Comparison of ENCODE assay signal across 29 cellular contexts in genomic region chr1:205251576-205251975, GRCh38. TPM values are rescaled to one million over a fixed set of nuclear protein-coding genes. Genes with fewer than 3 reads are reported as not detected.
DNase-seq lines count a peak whose midpoint lies in the region; ATAC-seq, FAIRE-seq and TF ChIP-seq lines count a peak whose summit lies in the region.
"Had no signal": no experiment of that assay in that cellular context is flagged by ENCODE, and none has a peak within 500 bp of the region (broad histone marks: within the 10 kb centered on the region; RNA-seq: fewer than 3 reads in every experiment).

No MANE protein-coding gene starts in this region.

- H3K18ac ChIP-seq in H1 (ENCODE audit: extremely low read depth, low read length) = no peak overlapping the region

- no peak for TF ChIP-seq RAD21 in H1 (IDR thresholded peaks at IDR 0.05 in 1 of 2, conservative IDR thresholded peaks at IDR 0.05 in 1 of 2; ENCODE audit: low read depth in 2 of 2, low read length in 2 of 2)

- no peaks in the 10 kb centered on the region for H4K20me1 ChIP-seq in H1 (replicated peaks in 1 of 2; ENCODE audit: control insufficient read depth in 1 of 2, insufficient read depth in 2 of 2, low read length in 2 of 2)

- no peak overlapping the region for H2AFZ ChIP-seq in H1 (ENCODE audit: low read length)

- peak; percentile 41 for DNase-seq in astrocyte of the hippocampus (ENCODE audit: low read depth, low spot score)
- DNase-seq in H1 (ENCODE audit: low read depth in 1 of 2, low spot score in 2 of 2) = no peak
- DNase-seq in pons (ENCODE audit: low spot score) = peak; percentile 39
- DNase-seq in tibial artery = no peak
- no peak for DNase-seq in SHP77 treated with DMSO at 0.1 percent for 48 hours (lab: John Stamatoyannopoulos, UW)
- no peak for DNase-seq in iPS-NIHi11 (ENCODE audit: low spot score)
- DNase-seq: activated CD4-positive, alpha-beta T cell treated with anti-CD3 and anti-CD28 coated beads for 4 hours; activated CD8-positive, alpha-beta T cell treated with anti-CD3 and anti-CD28 coated beads, Interleukin-2, amount 10 ng/mL, durations not matched to agents 7 days and 5 days; activated naive CD4-positive, alpha-beta T cell treated with anti-CD3 and anti-CD28 coated beads, Interleukin-2, amount 10 ng/mL, durations not matched to agents 7 days and 5 days; esophagus squamous epithelium; left cardiac atrium; mammary epithelial cell; MM.1S; NCI-H2081; NCI-H345; Peyer's patch; retina; small intestine; stimulated activated naive CD8-positive, alpha-beta T cell treated with anti-CD3 and anti-CD28 coated beads, Interleukin-15, Interleukin-2, amounts not matched to agents 100 U/mL and 50 U/mL, for 24 hours; SW 1271; thyroid gland had no signal

- H2BK15ac ChIP-seq in H1 (ENCODE audit: low read length) = 0 out of 2 replicates have a peak overlapping the region, but pooled peaks have one; percentile 63

- no peak overlapping the region for H2BK120ac ChIP-seq in H1 (replicated peaks; ENCODE audit: low read depth, low read length)

- no peaks in the 10 kb centered on the region for H3K23me2 ChIP-seq in H1 (ENCODE audit: low read depth, low read length)

- H3K4me1 ChIP-seq in H1 (replicated peaks in 1 of 4; ENCODE audit: control insufficient read depth in 3 of 4, insufficient read depth in 4 of 4, low read length in 3 of 4) (peaks cover 0 to 6% (median 2%) of the 10 kb centered on the region in 4 experiments; a peak in 5 of 7 replicates), tibial artery (peaks cover 0 to 67% (median 52%) of the 10 kb centered on the region in 4 donors)
- H3K4me1 ChIP-seq: foreskin keratinocyte had no signal

- no peak overlapping the region for H2AK5ac ChIP-seq in H1 (ENCODE audit: low read depth, low read length)

- WGBS in H1 (ENCODE audit: extremely low coverage in 1 of 2, insufficient coverage in 1 of 2, insufficient read length in 1 of 2, insufficient replicate concordance in 2 of 2, low coverage in 1 of 2, low lambda C conversion rate in 2 of 2, missing lambda C conversion rate in 1 of 2), 2 experiments = 92% methylated on average over 5 of the region's 5 CpGs; no CpG with 5 or more reads in 1 of the 2 experiments

- H3K23ac ChIP-seq in H1 (ENCODE audit: insufficient read length) = no peak overlapping the region

- no peak overlapping the region for H4K91ac ChIP-seq in H1 (replicated peaks; ENCODE audit: insufficient read length, low read length)

- no peak overlapping the region for H3K27ac ChIP-seq in H1 (ENCODE audit: low read depth, low read length)
- peak overlapping the region; percentile 84 to 86 for H3K27ac ChIP-seq in tibial artery
- H3K27ac ChIP-seq: esophagus squamous epithelium, foreskin keratinocyte, HL-60, KMS-11, Peyer's patch, thyroid gland had no signal

- H2BK5ac ChIP-seq in H1 (ENCODE audit: low read depth, low read length) = no peak overlapping the region

- no peak for TF ChIP-seq POLR2A in H1 (IDR thresholded peaks at IDR 0.05; ENCODE audit: control extremely low read depth in 1 of 2, low read depth in 2 of 2, low read length in 2 of 2)

- FAIRE-seq in H1 (lab: Jason Lieb, UNC) = no peak
- FAIRE-seq: GM12891, H54, small intestine had no signal

- H2BK12ac ChIP-seq in H1 (ENCODE audit: low read depth, low read length) = no peak overlapping the region

- H3K36me3 ChIP-seq in H1 (ENCODE audit: control insufficient read depth in 2 of 4, insufficient read depth in 4 of 4, low read length in 3 of 4) (no peaks in the 10 kb centered on the region), tibial artery (no peaks in the 10 kb centered on the region)
- H3K36me3 ChIP-seq: esophagus squamous epithelium, Peyer's patch, thyroid gland had no signal

- H3K4me2 ChIP-seq in H1 (ENCODE audit: insufficient read depth in 1 of 2, low read depth in 2 of 2, low read length in 2 of 2) = no peak overlapping the region

- H3K4ac ChIP-seq in H1 (replicated peaks; ENCODE audit: insufficient read length, low read depth, low read length) = no peak overlapping the region

- H3K56ac ChIP-seq in H1 (replicated peaks; ENCODE audit: insufficient read length, low read depth, low read length) = no peak overlapping the region

- TF ChIP-seq CTCF in H1 (IDR thresholded peaks at IDR 0.05; ENCODE audit: control extremely low read depth in 1 of 3, insufficient read depth in 1 of 3, low read depth in 1 of 3, low read length in 3 of 3) = no peak
- no peak for TF ChIP-seq CTCF in tibial artery (IDR thresholded peaks at IDR 0.05)

- H4K5ac ChIP-seq in H1 (ENCODE audit: insufficient read length, low read depth, low read length) = no peak overlapping the region

- no peaks in the 10 kb centered on the region for H3K79me2 ChIP-seq in H1 (ENCODE audit: control insufficient read depth in 1 of 2, insufficient read depth in 2 of 2, low read length in 2 of 2)

- H3K14ac ChIP-seq in H1 (ENCODE audit: insufficient read length) = no peak overlapping the region

- no peak overlapping the region for H2BK20ac ChIP-seq in H1 (ENCODE audit: low read length)

- TF ChIP-seq EP300 in H1 (IDR thresholded peaks at IDR 0.05; ENCODE audit: borderline replicate concordance in 1 of 2, low read depth in 2 of 2, low read length in 2 of 2) = no peak

- H3K9me3 ChIP-seq in H1 (ENCODE audit: insufficient read depth in 2 of 2, low read depth in 1 of 2, low read length in 1 of 2) = no peaks in the 10 kb centered on the region
- no peaks in the 10 kb centered on the region for H3K9me3 ChIP-seq in tibial artery
- H3K9me3 ChIP-seq: esophagus squamous epithelium, Peyer's patch, thyroid gland had no signal

- H3K4me3 ChIP-seq in H1 (ENCODE audit: extremely low read depth in 1 of 4, insufficient read depth in 2 of 4, low read depth in 3 of 4, low read length in 4 of 4) = no peak overlapping the region
- no peak overlapping the region for H3K4me3 ChIP-seq in tibial artery
- H3K4me3 ChIP-seq: esophagus squamous epithelium, Peyer's patch, thyroid gland had no signal

- no peaks in the 10 kb centered on the region for H3K79me1 ChIP-seq in H1 (ENCODE audit: low read depth, low read length)

- no peak overlapping the region for H4K8ac ChIP-seq in H1 (ENCODE audit: extremely low read depth, insufficient read depth, low read length)

- no peaks in the 10 kb centered on the region for H3K27me3 ChIP-seq in H1 (replicated peaks in 1 of 4; ENCODE audit: control insufficient read depth in 3 of 4, extremely low read depth in 1 of 4, insufficient read depth in 3 of 4, low read length in 3 of 4)
- H3K27me3 ChIP-seq in tibial artery = no peaks in the 10 kb centered on the region
- H3K27me3 ChIP-seq: esophagus squamous epithelium, Peyer's patch, thyroid gland had no signal

- intact Hi-C loops in tibial artery (cut with DNase I; ENCODE audit: low total_unique reads) = loop anchor here (10.0 kb wide), 1 partner anchor 267 kb away; no protein-coding TSS in a partner anchor

- no peak overlapping the region for H3K9ac ChIP-seq in H1 (replicated peaks in 1 of 4; ENCODE audit: extremely low read depth in 1 of 4, low read depth in 3 of 4, low read length in 3 of 4)
- H3K9ac ChIP-seq: KMS-11 had no signal

- POLR2A ChIA-PET in H1 (lab: Charles Lee; ENCODE audit: partially characterized antibody) = interaction anchor here (1.2 to 2.1 kb wide), 2 partner anchors 9 to 13 kb away, joined by 3 to 11 read pairs; no protein-coding TSS in a partner anchor

- CTCF ChIA-PET in H1 (lab: Charles Lee; ENCODE audit: partially characterized antibody) = interaction anchor here (0.8 to 42.6 kb wide), 7 partner anchors 8 to 262 kb away, joined by 3 to 2424 read pairs (median 9); partner anchors contain the start of genes KLHDC8A, NUAK2 and TMCC2

- no peak for ATAC-seq in HG03342 (IDR thresholded peaks at IDR 0.05; ENCODE audit: unreplicated experiment)
- ATAC-seq: activated CD8-positive, alpha-beta T cell treated with anti-CD3 and anti-CD28 coated beads, Interleukin-2, amount 10 ng/mL, durations not matched to agents 7 days and 5 days; activated T-helper 17 cell treated with anti-CD3 and anti-CD28 coated beads, Interleukin-2, amount 50 U/mL, for 72 hours; foreskin keratinocyte; left cardiac atrium; natural killer cell treated with Interleukin-12 subunit alpha and Interleukin-12 subunit beta and Interleukin-15 and Interleukin-18, amount 100 ng/mL, for 72 hours; stimulated activated naive CD8-positive, alpha-beta T cell treated with anti-CD3 and anti-CD28 coated beads, Interleukin-15, Interleukin-2, amounts not matched to agents 100 U/mL and 50 U/mL, for 24 hours had no signal

TF ChIP-seq in H1, 55 proteins besides CTCF, POLR2A, EP300 and RAD21:
- TF ChIP-seq CREB1 (IDR thresholded peaks at IDR 0.05) = no peak
- no peak for TF ChIP-seq SUZ12 (IDR thresholded peaks at IDR 0.05; ENCODE audit: low read length)
- no peak for TF ChIP-seq TCF12 (IDR thresholded peaks at IDR 0.05; ENCODE audit: low read depth, low read length)
- no peak for TF ChIP-seq RBBP5 (IDR thresholded peaks at IDR 0.05; ENCODE audit: borderline replicate concordance, low read depth, low read length)
- TF ChIP-seq GTF2F1 (IDR thresholded peaks at IDR 0.05; ENCODE audit: borderline replicate concordance, low read depth, low read length) = no peak

RNA-seq across cellular contexts. Expression of gene TMCC2, which starts 23.8 kb away (rescaled TPM):
- 6.7 and 7.2 TPM in 2 replicates for total RNA-seq in H1 (2021; fragmentation: NEBNext Ultra II Directional; extraction: Animal tissue kit (Norgen Biotek cat#: 25700))
- 6.8 and 9.7 TPM in 2 replicates for polyA plus RNA-seq in H1 (2011; rRNA removed)
- 6.6 TPM for polyA plus RNA-seq in H1 (2011; cell fraction: cytosol; rRNA removed)
- polyA plus RNA-seq in H1 (2011; cell fraction: nucleus; rRNA removed) = 9.2 TPM
- polyA plus RNA-seq in H1 (2012, experiment 1 of 2) = 5.5 to 7.3 TPM (median 6.5 TPM) in 4 replicates
- polyA plus RNA-seq in H1 (2012, experiment 2 of 2) = 5.1 TPM
- 4.1 TPM for polyA plus RNA-seq in H1 (2013, experiment 1 of 2)
- polyA plus RNA-seq in H1 (2013, experiment 2 of 2) = 3.9 TPM
- 7.0 and 7.5 TPM in 2 replicates for polyA minus RNA-seq in H1 (2011; rRNA and poly(A)+ RNA removed)
- 8.9 TPM for polyA minus RNA-seq in H1 (2011; cell fraction: cytosol; rRNA and poly(A)+ RNA removed)
- polyA minus RNA-seq in H1 (2011; cell fraction: nucleus; rRNA and poly(A)+ RNA removed) = 6.3 TPM

RNA-seq across cellular contexts. Expression of gene DSTYK, which starts 40.1 kb away (rescaled TPM):
- total RNA-seq in H1 (2021; fragmentation: NEBNext Ultra II Directional; extraction: Animal tissue kit (Norgen Biotek cat#: 25700)) = 7.9 and 8.5 TPM in 2 replicates
- polyA plus RNA-seq in H1 (2011; rRNA removed) = 2.4 and 2.7 TPM in 2 replicates
- 4.0 TPM for polyA plus RNA-seq in H1 (2011; cell fraction: cytosol; rRNA removed)
- 2.9 TPM for polyA plus RNA-seq in H1 (2011; cell fraction: nucleus; rRNA removed)
- polyA plus RNA-seq in H1 (2012, experiment 1 of 2) = 4.9 to 6.2 TPM (median 6.1 TPM) in 4 replicates
- polyA plus RNA-seq in H1 (2012, experiment 2 of 2) = 0.60 TPM
- 3.9 TPM for polyA plus RNA-seq in H1 (2013, experiment 1 of 2)
- 3.8 TPM for polyA plus RNA-seq in H1 (2013, experiment 2 of 2)
- polyA minus RNA-seq in H1 (2011; rRNA and poly(A)+ RNA removed) = 11.9 and 16.2 TPM in 2 replicates
- polyA minus RNA-seq in H1 (2011; cell fraction: cytosol; rRNA and poly(A)+ RNA removed) = 5.3 TPM
- polyA minus RNA-seq in H1 (2011; cell fraction: nucleus; rRNA and poly(A)+ RNA removed) = 8.0 TPM

Comparison
In these comparisons a context has a peak if more than half of its experiments do, and no peak if none do; other contexts are left out.
1. DNase-seq: peak in astrocyte of the hippocampus (single experiment) and pons (single experiment); none in H1 (0 of 2), tibial artery (0 of 2), SHP77 treated with DMSO at 0.1 percent for 48 hours (single experiment) and iPS-NIHi11 (single experiment).